In the genomic region with DNA sequence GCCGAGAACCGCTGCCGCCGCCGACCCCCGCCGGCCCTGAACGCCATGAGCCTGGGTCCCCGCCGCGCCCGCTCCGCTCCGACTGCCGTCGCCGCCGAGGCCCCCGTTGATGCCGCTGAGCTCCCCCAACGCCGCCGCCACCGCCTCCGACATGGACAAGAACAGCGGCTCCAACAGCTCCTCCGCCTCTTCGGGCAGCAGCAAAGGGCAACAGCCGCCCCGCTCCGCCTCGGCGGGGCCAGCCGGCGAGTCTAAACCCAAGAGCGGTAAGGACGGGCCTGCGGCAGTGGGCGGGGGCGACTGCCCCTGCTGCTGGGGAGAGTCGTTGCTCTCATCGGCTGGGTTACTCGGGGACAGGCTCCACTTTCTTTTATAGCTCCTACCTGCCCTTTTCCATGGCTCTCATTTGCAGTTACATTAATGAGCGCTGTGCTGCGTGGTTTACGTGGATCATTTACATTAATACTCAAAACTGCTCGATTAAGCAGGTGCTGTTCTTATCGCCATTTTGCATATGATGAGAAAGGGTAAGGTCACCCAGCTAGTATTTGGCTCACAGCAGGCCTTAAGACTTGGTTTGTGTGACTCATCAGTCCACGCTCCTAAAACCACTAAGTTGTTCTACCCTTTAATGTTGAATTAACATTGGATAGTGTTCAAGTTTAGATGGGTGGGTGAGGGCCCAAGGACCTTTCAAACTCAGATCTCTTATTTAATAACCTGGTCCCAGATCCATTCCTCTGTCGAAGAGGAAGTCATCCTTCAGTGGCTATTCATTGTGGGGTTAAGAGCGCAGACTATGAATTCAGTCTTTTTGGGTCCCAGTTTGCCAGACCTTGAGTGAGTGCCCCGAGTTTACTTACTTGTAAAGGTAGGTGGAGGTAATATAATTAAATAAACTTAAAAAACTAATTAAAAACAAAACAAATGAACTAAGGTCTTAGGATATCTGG, we compare ENCODE assay signal across 8 cellular contexts. TPM values are rescaled to one million over a fixed set of nuclear protein-coding genes. Genes with fewer than 3 reads are reported as not detected.
DNase-seq lines count a peak whose midpoint lies in the region; ATAC-seq and TF ChIP-seq lines count a peak whose summit lies in the region.

No MANE protein-coding gene starts in this region.

- H3K4me3 ChIP-seq in mucosa of rectum (ENCODE audit: low read length in 2 of 2): peak overlapping the region; percentile 91 to 98
- H3K4me3 ChIP-seq in stomach: peak overlapping the region; percentile 80 to 99 (median 88)

- H3K36me3 Mint-ChIP-seq in activated CD4-positive, alpha-beta memory T cell treated with anti-CD3 and anti-CD28 coated beads, Interleukin-2, amount 10 ng/mL, durations not matched to agents 7 days and 5 days (ENCODE audit: low read depth): peaks cover 47% of the 10 kb centered on the region
- peaks cover 21% of the 10 kb centered on the region for H3K36me3 Mint-ChIP-seq in effector memory CD8-positive, alpha-beta T cell (ENCODE audit: insufficient read depth)

- H3K27me3 ChIP-seq in mucosa of rectum (ENCODE audit: control insufficient read depth in 2 of 2, insufficient read depth in 2 of 2, low read length in 2 of 2) (no peaks in the 10 kb centered on the region), stomach (no peaks in the 10 kb centered on the region)

- intact Hi-C loops in stomach (cut with DNase I; ENCODE audit: low total_unique reads): no loop called here

- TF ChIP-seq EP300 in stomach (IDR thresholded peaks at IDR 0.05): no peak

- no peak for TF ChIP-seq POLR2A in stomach (IDR thresholded peaks at IDR 0.05)

- H3K36me3 ChIP-seq in mucosa of rectum (ENCODE audit: control insufficient read depth in 2 of 2, insufficient read depth in 2 of 2, low read length in 2 of 2) (peaks cover 0 to 3% of the 10 kb centered on the region in 2 donors), stomach (peaks cover 0 to 8% (median 2%) of the 10 kb centered on the region in 4 donors)

- CTCF ChIA-PET in activated CD4-positive, alpha-beta memory T cell treated with anti-CD3 and anti-CD28 coated beads, Interleukin-2, amount 10 ng/mL, durations not matched to agents 7 days and 5 days (lab: Charles Lee): interaction anchor here (0.5 to 2.5 kb wide), 5 partner anchors 46 to 66 kb away, joined by 3 to 12 read pairs (median 4); a partner anchor contains a TSS

- POLR2A ChIA-PET in activated CD4-positive, alpha-beta memory T cell treated with anti-CD3 and anti-CD28 coated beads, Interleukin-2, amount 10 ng/mL, durations not matched to agents 7 days and 5 days (lab: Charles Lee): interaction anchor here (0.6 to 3.0 kb wide), 18 partner anchors 11 to 334 kb away, joined by 3 to 16 read pairs (median 4); a partner anchor contains a TSS

- ATAC-seq in HG02798 (IDR thresholded peaks at IDR 0.05; ENCODE audit: poor library complexity, unreplicated experiment): peak; percentile 46
- peak; percentile 66 for ATAC-seq in effector memory CD8-positive, alpha-beta T cell (replicated peaks)

- peaks cover 51% of the 10 kb centered on the region for H3K4me1 Mint-ChIP-seq in activated CD4-positive, alpha-beta memory T cell treated with anti-CD3 and anti-CD28 coated beads, Interleukin-2, amount 10 ng/mL, durations not matched to agents 7 days and 5 days
- H3K4me1 Mint-ChIP-seq in effector memory CD8-positive, alpha-beta T cell (ENCODE audit: low read depth in 2 of 2): peaks cover 36 to 44% of the 10 kb centered on the region in 2 donors

- H3K27ac Mint-ChIP-seq in activated CD4-positive, alpha-beta memory T cell treated with anti-CD3 and anti-CD28 coated beads, Interleukin-2, amount 10 ng/mL, durations not matched to agents 7 days and 5 days: peak overlapping the region; percentile 93
- peak overlapping the region; percentile 97 to 98 for H3K27ac Mint-ChIP-seq in effector memory CD8-positive, alpha-beta T cell

- peak; percentile 37 for DNase-seq in NCI-H1092 treated with DMSO at 0.1 percent for 48 hours (lab: John Stamatoyannopoulos, UW)
- DNase-seq in NCI-H1092 (lab: John Stamatoyannopoulos, UW): no peak
- DNase-seq in NCI-H2227 (lab: John Stamatoyannopoulos, UW; ENCODE audit: unreplicated experiment): peak; percentile 64
- DNase-seq in activated CD4-positive, alpha-beta memory T cell treated with anti-CD3 and anti-CD28 coated beads, Interleukin-2, amount 10 ng/mL, durations not matched to agents 7 days and 5 days: peak; percentile 58
- peak; percentile 14 to 48 (median 40) for DNase-seq in effector memory CD8-positive, alpha-beta T cell
- peak; percentile 45 for DNase-seq in stomach

- peak overlapping the region; percentile 88 for H3K4me3 Mint-ChIP-seq in activated CD4-positive, alpha-beta memory T cell treated with anti-CD3 and anti-CD28 coated beads, Interleukin-2, amount 10 ng/mL, durations not matched to agents 7 days and 5 days
- peak overlapping the region; percentile 98 to 99 for H3K4me3 Mint-ChIP-seq in effector memory CD8-positive, alpha-beta T cell

- H3K27me3 Mint-ChIP-seq in activated CD4-positive, alpha-beta memory T cell treated with anti-CD3 and anti-CD28 coated beads, Interleukin-2, amount 10 ng/mL, durations not matched to agents 7 days and 5 days: no peaks in the 10 kb centered on the region
- H3K27me3 Mint-ChIP-seq in effector memory CD8-positive, alpha-beta T cell: no peaks in the 10 kb centered on the region

- peak overlapping the region; percentile 93 to 94 for H3K27ac ChIP-seq in mucosa of rectum (ENCODE audit: low read depth in 2 of 2, low read length in 2 of 2)
- peak overlapping the region; percentile 95 to 98 (median 97) for H3K27ac ChIP-seq in stomach

- no peaks in the 10 kb centered on the region for H3K9me3 Mint-ChIP-seq in activated CD4-positive, alpha-beta memory T cell treated with anti-CD3 and anti-CD28 coated beads, Interleukin-2, amount 10 ng/mL, durations not matched to agents 7 days and 5 days
- H3K9me3 Mint-ChIP-seq in effector memory CD8-positive, alpha-beta T cell: no peaks in the 10 kb centered on the region

- 0 to 2% (median 1%) methylated on average over 24 to 52 of the region's 52 CpGs for WGBS in stomach, 5 donors

- H3K9me3 ChIP-seq in mucosa of rectum (ENCODE audit: control insufficient read depth in 2 of 2, low read length in 2 of 2): no peaks in the 10 kb centered on the region
- H3K9me3 ChIP-seq in stomach: no peaks in the 10 kb centered on the region

- peaks cover 33 to 47% of the 10 kb centered on the region in 2 donors for H3K4me1 ChIP-seq in mucosa of rectum (ENCODE audit: control insufficient read depth in 2 of 2, insufficient read depth in 2 of 2, low read length in 2 of 2)
- peaks cover 43 to 60% (median 50%) of the 10 kb centered on the region in 4 donors for H3K4me1 ChIP-seq in stomach

- peak overlapping the region; percentile 89 to 96 for H3K9ac ChIP-seq in mucosa of rectum (ENCODE audit: low read depth in 1 of 2, low read length in 2 of 2)

- no peak for TF ChIP-seq CTCF in stomach (IDR thresholded peaks at IDR 0.05)

RNA-seq across cellular contexts. Expression of a gene that starts 0.8 kb away (rescaled TPM):
- 100 to 1,000 TPM; 225 to 229 TPM for total RNA-seq in activated CD4-positive, alpha-beta memory T cell treated with anti-CD3 and anti-CD28 coated beads, Interleukin-2, amount 10 ng/mL, durations not matched to agents 7 days and 5 days
- 100 to 1,000 TPM; 189 to 656 (median 318) TPM for total RNA-seq in stomach
- polyA plus RNA-seq in stomach: 100 to 1,000 TPM; 124 to 157 (median 133) TPM

RNA-seq across cellular contexts. Expression of a gene that starts 6.0 kb away (rescaled TPM):
- total RNA-seq in activated CD4-positive, alpha-beta memory T cell treated with anti-CD3 and anti-CD28 coated beads, Interleukin-2, amount 10 ng/mL, durations not matched to agents 7 days and 5 days: 10 to 100 TPM; 30.3 to 30.8 TPM
- total RNA-seq in stomach: 10 to 100 TPM in 3 of 5 donors, 1 to 10 TPM in 2; 2.6 to 32.4 (median 10.5) TPM
- 10 to 100 TPM; 24.0 to 31.8 (median 27.8) TPM for polyA plus RNA-seq in stomach

RNA-seq across cellular contexts. Expression of a gene that starts 39.1 kb away (rescaled TPM):
- 100 to 1,000 TPM; 209 to 216 TPM for total RNA-seq in activated CD4-positive, alpha-beta memory T cell treated with anti-CD3 and anti-CD28 coated beads, Interleukin-2, amount 10 ng/mL, durations not matched to agents 7 days and 5 days
- 100 to 1,000 TPM in 4 of 5 donors, 10 to 100 TPM in 1; 27.2 to 197 (median 114) TPM for total RNA-seq in stomach
- 100 to 1,000 TPM; 476 to 580 (median 578) TPM for polyA plus RNA-seq in stomach

RNA-seq across cellular contexts. Expression of a gene that starts 46.2 kb away (rescaled TPM):
- 10 to 100 TPM; 37.6 to 38.8 TPM for total RNA-seq in activated CD4-positive, alpha-beta memory T cell treated with anti-CD3 and anti-CD28 coated beads, Interleukin-2, amount 10 ng/mL, durations not matched to agents 7 days and 5 days
- 10 to 100 TPM; 10.5 to 62.3 (median 34.3) TPM for total RNA-seq in stomach
- polyA plus RNA-seq in stomach: 10 to 100 TPM; 33.9 to 51.2 (median 49.1) TPM
